Comparison of ENCODE assay signal across 10 cellular contexts in genomic region chr1:75135829-75136142, GRCh38. TPM values are rescaled to one million over a fixed set of nuclear protein-coding genes. Genes with fewer than 3 reads are reported as not detected.
DNase-seq lines count a peak whose midpoint lies in the region; ATAC-seq and TF ChIP-seq lines count a peak whose summit lies in the region.
"Had no signal": no experiment of that assay in that cellular context is flagged by ENCODE, and none has a peak within 500 bp of the region (broad histone marks: within the 10 kb centered on the region; RNA-seq: fewer than 3 reads in every experiment).

No MANE protein-coding gene starts in this region.

- 8 to 12% (median 10%) methylated on average over 8 of the region's 8 CpGs for WGBS in psoas muscle, 3 donors
- 17 to 18% methylated on average over 8 of the region's 8 CpGs for WGBS in aorta, 2 donors

- peak; percentile 42 for DNase-seq in NCI-H69 (lab: John Stamatoyannopoulos, UW)
- DNase-seq in epithelial cell of proximal tubule (ENCODE audit: low read depth): peak; percentile 3
- DNase-seq in psoas muscle: no peak
- no peak for DNase-seq in aorta
- DNase-seq: activated CD4-positive, CD25-positive, alpha-beta regulatory T cell had no signal

- intact Hi-C loops in psoas muscle (cut with DNase I): no loop called here
- intact Hi-C loops in aorta (cut with DNase I): no loop called here

- H3K9me3 ChIP-seq in HUES6 (ENCODE audit: control insufficient read depth, insufficient read depth, low read depth, low read length) (no peaks in the 10 kb centered on the region), psoas muscle (no peaks in the 10 kb centered on the region), aorta (ENCODE audit: control insufficient read depth, low read length) (no peaks in the 10 kb centered on the region)

- H3K9ac ChIP-seq in HUES6 (ENCODE audit: low read length): peak overlapping the region; percentile 39

- H3K4me3 ChIP-seq in HUES6 (ENCODE audit: low read depth, low read length) (peak overlapping the region; percentile 61), epithelial cell of proximal tubule (ENCODE audit: low read depth, low read length) (no peak overlapping the region), psoas muscle (peak overlapping the region; percentile 50), aorta (ENCODE audit: low read length in 2 of 2) (peak overlapping the region in 1 of 2 donors; percentile 16)

- TF ChIP-seq CTCF in epithelial cell of proximal tubule (conservative IDR thresholded peaks at IDR 0.05; ENCODE audit: low read depth, low read length) (no peak), psoas muscle (IDR thresholded peaks at IDR 0.05) (no peak)

- H3K4me1 ChIP-seq in HUES6 (ENCODE audit: control insufficient read depth, insufficient read depth, low read length): peaks cover 44% of the 10 kb centered on the region
- no peaks in the 10 kb centered on the region for H3K4me1 ChIP-seq in psoas muscle
- no peaks in the 10 kb centered on the region for H3K4me1 ChIP-seq in aorta (ENCODE audit: control insufficient read depth in 1 of 2, insufficient read depth in 2 of 2, low read length in 2 of 2)

- no peak for ATAC-seq in psoas muscle
- no peak for ATAC-seq in aorta (ENCODE audit: low FRiP score)
- ATAC-seq in HG03520 (IDR thresholded peaks at IDR 0.05; ENCODE audit: unreplicated experiment): no peak
- ATAC-seq in esophagus mucosa: no peak

- no peaks in the 10 kb centered on the region for H3K36me3 ChIP-seq in HUES6 (ENCODE audit: control insufficient read depth, insufficient read depth, low read length)
- no peaks in the 10 kb centered on the region for H3K36me3 ChIP-seq in psoas muscle (ENCODE audit: insufficient read depth in 1 of 2, low read depth in 1 of 2)
- H3K36me3 ChIP-seq in aorta (ENCODE audit: control insufficient read depth in 1 of 2, insufficient read depth in 2 of 2, low read length in 1 of 2): no peaks in the 10 kb centered on the region

- H3K27me3 ChIP-seq in HUES6 (ENCODE audit: control insufficient read depth, insufficient read depth, low read length): peaks cover 99% of the 10 kb centered on the region
- peaks cover 4 to 98% (median 43%) of the 10 kb centered on the region in 3 donors for H3K27me3 ChIP-seq in psoas muscle (ENCODE audit: insufficient read depth in 3 of 3, low read length in 2 of 3)
- peaks cover 0 to 2% of the 10 kb centered on the region in 2 donors for H3K27me3 ChIP-seq in aorta (ENCODE audit: control insufficient read depth in 1 of 2, insufficient read depth in 2 of 2, low read length in 1 of 2)

- H3K27ac ChIP-seq in HUES6 (ENCODE audit: low read depth, low read length) (no peak overlapping the region), psoas muscle (no peak overlapping the region), aorta (ENCODE audit: low read depth in 1 of 2, low read length in 2 of 2) (no peak overlapping the region)

RNA-seq across cellular contexts. Expression of gene LHX8, which starts 1.6 kb away (rescaled TPM):
- not detected in 2 replicates for total RNA-seq in epithelial cell of proximal tubule
- not detected for total RNA-seq in psoas muscle
- not detected for polyA plus RNA-seq in psoas muscle
- not detected for total RNA-seq in aorta
- polyA plus RNA-seq in aorta: not detected
- total RNA-seq in esophagus mucosa: not detected
- total RNA-seq: bronchial epithelial cell, NCI-H460 had no signal

Comparison
In these comparisons a context has a peak if more than half of its experiments do, and no peak if none do; other contexts are left out.
1. DNase-seq: peak in NCI-H69 (single experiment) and epithelial cell of proximal tubule (single experiment); none in psoas muscle (0 of 2) and aorta (0 of 2).